ENCODE assay signal across 1 cellular context in genomic region chr19:12806242-12807131, GRCh38.
TF ChIP-seq lines count a peak whose summit lies in the region.

RNASEH2A (plus strand) TSS chr19:12806584; CDS start chr19:12806674, 90 bp downstream.

TF ChIP-seq in WTC11, 78 proteins besides CTCF, POLR2A, EP300 and RAD21 (continued from another document and continues in another):
- no peak for TF ChIP-seq ATF6 (CRISPR knock-in tag; IDR thresholded peaks at IDR 0.05)
- no peak for TF ChIP-seq ZSCAN18 (CRISPR knock-in tag; IDR thresholded peaks at IDR 0.05)
- 0 out of 2 replicates have a peak, but pooled peaks have one; percentile 15 for TF ChIP-seq TEAD1 (CRISPR knock-in tag; IDR thresholded peaks at IDR 0.05)
- TF ChIP-seq TEAD4 (CRISPR knock-in tag; IDR thresholded peaks at IDR 0.05), result no peak
- TF ChIP-seq ZNF671 (CRISPR knock-in tag; IDR thresholded peaks at IDR 0.05), result no peak
- TF ChIP-seq CREM (CRISPR knock-in tag; IDR thresholded peaks at IDR 0.05), result peak; percentile 88
- TF ChIP-seq PRDM15 (CRISPR knock-in tag; IDR thresholded peaks at IDR 0.05), result 0 out of 2 replicates have a peak, but pooled peaks have one; percentile 39
- no peak for TF ChIP-seq AFF4 (CRISPR knock-in tag; IDR thresholded peaks at IDR 0.05; ENCODE audit: borderline replicate concordance)
- no peak for TF ChIP-seq OVOL2 (CRISPR knock-in tag; IDR thresholded peaks at IDR 0.05; ENCODE audit: borderline replicate concordance)
- no peak for TF ChIP-seq ZNF425 (CRISPR knock-in tag; conservative IDR thresholded peaks at IDR 0.05)
- TF ChIP-seq PREB (CRISPR knock-in tag; IDR thresholded peaks at IDR 0.05; ENCODE audit: borderline replicate concordance), result no peak
- TF ChIP-seq FOXP1 (CRISPR knock-in tag; IDR thresholded peaks at IDR 0.05; ENCODE audit: borderline replicate concordance), result peak; percentile 61; the same call in 1 of the 2 replicates
- no peak for TF ChIP-seq ZNF423 (CRISPR knock-in tag; IDR thresholded peaks at IDR 0.05)
- TF ChIP-seq MXD4 (CRISPR knock-in tag; IDR thresholded peaks at IDR 0.05; ENCODE audit: borderline replicate concordance), result no peak
- no peak for TF ChIP-seq CDX4 (CRISPR knock-in tag; IDR thresholded peaks at IDR 0.05; ENCODE audit: borderline replicate concordance)
- no peak for TF ChIP-seq ZNF416 (CRISPR knock-in tag; IDR thresholded peaks at IDR 0.05)
- TF ChIP-seq ZNF232 (CRISPR knock-in tag; IDR thresholded peaks at IDR 0.05), result no peak
- no peak for TF ChIP-seq ZNF219 (CRISPR knock-in tag; IDR thresholded peaks at IDR 0.05; ENCODE audit: borderline replicate concordance)
- no peak; the same call in 1 of the 2 replicates for TF ChIP-seq SMAD3 (CRISPR knock-in tag; IDR thresholded peaks at IDR 0.05; ENCODE audit: borderline replicate concordance)
- TF ChIP-seq ATF1 (CRISPR knock-in tag; IDR thresholded peaks at IDR 0.05), result no peak
- peak; percentile 96 for TF ChIP-seq FOXP4 (CRISPR knock-in tag; IDR thresholded peaks at IDR 0.05)
- peak; percentile 58; the same call in 1 of the 2 replicates for TF ChIP-seq TP53 (CRISPR knock-in tag; IDR thresholded peaks at IDR 0.05)
- no peak for TF ChIP-seq FOXJ3 (CRISPR knock-in tag; IDR thresholded peaks at IDR 0.05; ENCODE audit: borderline replicate concordance)
- TF ChIP-seq ETV6 (CRISPR knock-in tag; IDR thresholded peaks at IDR 0.05), result peak; percentile 98
- no peak for TF ChIP-seq ERG (CRISPR knock-in tag; IDR thresholded peaks at IDR 0.05)
- TF ChIP-seq ZNF512 (CRISPR knock-in tag; IDR thresholded peaks at IDR 0.05; ENCODE audit: borderline replicate concordance), result no peak
- TF ChIP-seq GTF2I (CRISPR knock-in tag; conservative IDR thresholded peaks at IDR 0.05), result no peak
- TF ChIP-seq ZNF317 (CRISPR knock-in tag; IDR thresholded peaks at IDR 0.05; ENCODE audit: borderline replicate concordance, low read depth), result no peak
- no peak for TF ChIP-seq NR1H2 (CRISPR knock-in tag; IDR thresholded peaks at IDR 0.05)
- peak; percentile 67; the same call in 1 of the 2 replicates for TF ChIP-seq CREB1 (CRISPR knock-in tag; IDR thresholded peaks at IDR 0.05)
- no peak for TF ChIP-seq ATF2 (CRISPR knock-in tag; IDR thresholded peaks at IDR 0.05; ENCODE audit: borderline replicate concordance, low read depth)
- TF ChIP-seq ESRRA (CRISPR knock-in tag; IDR thresholded peaks at IDR 0.05; ENCODE audit: borderline replicate concordance), result 0 out of 2 replicates have a peak, but pooled peaks have one; percentile 56
